Comparison of ENCODE assay signal across 35 cellular contexts in the genomic region with DNA sequence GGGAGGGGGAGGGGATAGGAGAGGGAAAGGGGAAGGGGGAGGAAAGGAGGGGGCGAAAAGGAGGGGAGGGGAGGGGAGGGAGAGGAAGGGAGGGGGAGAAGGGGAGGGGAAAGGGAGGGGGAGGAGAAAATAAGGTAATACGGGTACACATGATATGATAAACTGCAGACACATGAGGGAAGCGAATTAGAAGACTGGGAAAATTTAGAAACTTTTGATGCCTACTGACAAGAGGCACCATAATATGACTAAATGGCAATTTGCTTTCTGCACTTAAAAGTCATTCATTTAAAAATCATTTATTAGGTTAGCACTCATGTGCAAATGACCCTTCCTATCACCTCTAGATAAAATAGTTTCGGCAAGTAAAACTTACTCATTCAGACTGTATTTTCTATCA.
"Had no signal": no experiment of that assay in that cellular context is flagged by ENCODE, and none has a peak within 500 bp of the region (broad histone marks: within the 10 kb centered on the region; RNA-seq: fewer than 3 reads in every experiment).

No MANE protein-coding gene starts in this region.

- H3K4me3 ChIP-seq: MG63 had no signal

- DNase-seq: Karpas-422, Kasumi-1, MG63, MM.1S, MV-4-11, NCI-H1048, NCI-H1092, NCI-H1092 treated with DMSO at 0.1 percent for 48 hours, NCI-H1105, NCI-H1105 treated with DMSO at 0.1 percent for 48 hours, NCI-H1417, NCI-H1417 treated with DMSO at 0.1 percent for 48 hours, NCI-H1436, NCI-H1436 treated with DMSO at 0.1 percent for 48 hours, NCI-H146, NCI-H1694, NCI-H1694 treated with DMSO at 0.1 percent for 48 hours, NCI-H187, NCI-H187 treated with DMSO at 0.1 percent for 48 hours, NCI-H1930, NCI-H2029, NCI-H2029 treated with DMSO at 0.1 percent for 48 hours, NCI-H2081, NCI-H2081 treated with DMSO at 0.1 percent for 48 hours, NCI-H2107, NCI-H2171, NCI-H2171 treated with DMSO at 0.1 percent for 48 hours, NCI-H2227 treated with DMSO at 0.1 percent for 48 hours, NCI-H226, NCI-H345, NCI-H446, NCI-H446 treated with DMSO at 0.1 percent for 48 hours, NCI-H510A, NCI-H510A treated with DMSO at 0.1 percent for 48 hours, NCI-H524 had no signal

- H3K9me3 ChIP-seq: MG63 had no signal

- H3K27me3 ChIP-seq: MG63 had no signal
